8 cellular contexts compared by ENCODE assay signal in the genomic region with DNA sequence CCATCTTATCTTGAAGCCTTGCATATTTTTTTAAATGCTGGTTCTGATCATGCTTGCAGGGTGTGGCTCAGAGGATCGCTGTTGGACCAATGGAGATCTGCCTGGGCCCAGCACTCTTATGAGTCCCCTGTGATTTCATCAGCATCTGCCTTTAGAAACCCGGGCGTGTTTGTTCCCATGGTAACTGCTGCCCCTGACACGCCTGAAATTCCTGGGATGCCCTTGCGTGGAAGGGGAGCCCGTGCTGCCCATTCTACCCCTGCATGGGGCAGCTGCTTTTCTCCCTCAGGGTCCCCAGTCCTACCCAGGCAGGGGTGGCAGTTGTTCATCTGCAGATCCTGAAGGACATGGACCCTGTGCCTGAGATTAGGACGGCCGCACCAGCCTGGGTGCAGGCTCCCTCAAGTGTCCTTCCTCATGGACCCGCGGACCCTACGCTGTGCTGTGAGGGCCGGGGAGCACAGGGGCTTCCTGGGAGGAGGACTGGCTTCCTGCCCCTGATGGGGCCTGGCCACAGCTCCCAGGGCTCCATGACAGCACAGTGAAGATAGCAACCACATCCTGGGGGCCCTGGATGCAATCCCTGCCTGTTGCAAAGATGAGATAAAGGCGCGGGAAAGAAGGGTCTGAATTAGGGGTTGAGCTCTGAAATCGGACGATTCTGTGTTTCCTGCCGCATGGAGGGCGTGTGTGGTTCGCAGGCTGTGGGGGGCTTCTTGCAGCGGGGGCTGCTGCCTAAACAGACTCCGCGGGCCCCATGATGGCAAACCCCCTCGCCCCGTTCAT.
DNase-seq lines count a peak whose midpoint lies in the region; TF ChIP-seq lines count a peak whose summit lies in the region.
"Had no signal": no experiment of that assay in that cellular context is flagged by ENCODE, and none has a peak within 500 bp of the region (broad histone marks: within the 10 kb centered on the region; RNA-seq: fewer than 3 reads in every experiment).

No MANE protein-coding gene starts in this region.

- H3K4me1 ChIP-seq in SK-N-SH (ENCODE audit: control insufficient read depth in 1 of 2, insufficient read depth in 2 of 2, low read depth in 1 of 2, low read length in 1 of 2) (peaks cover 0 to 7% of the 10 kb centered on the region in 2 experiments; a peak in 1 of 4 replicates), neural progenitor cell (peaks cover 19% of the 10 kb centered on the region)
- H3K4me1 ChIP-seq: SJSA1 had no signal

- H3K4me3 ChIP-seq in H7 (ENCODE audit: insufficient read depth, low read depth, low read length) = peak overlapping the region; percentile 53
- H3K4me3 ChIP-seq in SK-N-SH (ENCODE audit: low read depth in 2 of 2, low read length in 1 of 2) = no peak overlapping the region; a peak in 1 of 4 replicates
- H3K4me3 ChIP-seq in neural progenitor cell = peak overlapping the region; percentile 58
- H3K4me3 ChIP-seq: SJSA1 had no signal

- H2AFZ ChIP-seq in SK-N-SH (ENCODE audit: low read depth) = no peak overlapping the region
- peak overlapping the region; percentile 91 for H2AFZ ChIP-seq in neural progenitor cell (replicated peaks)

- no peak for TF ChIP-seq RAD21 in SK-N-SH (IDR thresholded peaks at IDR 0.05; ENCODE audit: low read length)

- H3K79me2 ChIP-seq in SK-N-SH (ENCODE audit: insufficient read depth) (no peaks in the 10 kb centered on the region), neural progenitor cell (ENCODE audit: low read depth) (no peaks in the 10 kb centered on the region)

- WGBS in SK-N-SH (ENCODE audit: low lambda C conversion rate) = 76% methylated on average over 24 of the region's 24 CpGs

- no peak overlapping the region for H3K4me2 ChIP-seq in SK-N-SH
- peak overlapping the region; percentile 90 for H3K4me2 ChIP-seq in neural progenitor cell

- H4K20me1 ChIP-seq in SK-N-SH (ENCODE audit: insufficient read depth) (no peaks in the 10 kb centered on the region), neural progenitor cell (ENCODE audit: low read depth) (no peaks in the 10 kb centered on the region)

- H3K4me1 Mint-ChIP-seq in neural progenitor cell = peaks cover 35% of the 10 kb centered on the region

- H3K9me3 ChIP-seq in SK-N-SH (no peaks in the 10 kb centered on the region), neural progenitor cell (ENCODE audit: low read depth) (no peaks in the 10 kb centered on the region)
- H3K9me3 ChIP-seq: SJSA1 had no signal

- no peak overlapping the region for H3K27ac Mint-ChIP-seq in neural progenitor cell

- peak; percentile 68 for DNase-seq in H7
- peak; percentile 74 for DNase-seq in SK-N-SH
- DNase-seq in epithelial cell of prostate (ENCODE audit: low read depth, low spot score) = peak; percentile 20
- DNase-seq in neural progenitor cell (ENCODE audit: low spot score) = peak; percentile 58
- no peak for DNase-seq in HuH-7 (ENCODE audit: low spot score)
- no peak for DNase-seq in SHP77 (lab: John Stamatoyannopoulos, UW)
- no peak for DNase-seq in KG1 (lab: John Stamatoyannopoulos, UW)

- H3K36me3 Mint-ChIP-seq in neural progenitor cell = peaks cover 8% of the 10 kb centered on the region

- peaks cover 17% of the 10 kb centered on the region for H3K27me3 Mint-ChIP-seq in neural progenitor cell (ENCODE audit: insufficient read depth, low read depth)

- CTCF ChIA-PET in SK-N-SH (lab: Yijun Ruan, JAX) = interaction anchor here (0.6 to 1.1 kb wide), 5 partner anchors 8 to 839 kb away, joined by 3 to 4 read pairs (median 3); no protein-coding TSS in a partner anchor

- H3F3A ChIP-seq in SK-N-SH (replicated peaks; ENCODE audit: insufficient read depth) (no peaks in the 10 kb centered on the region), neural progenitor cell (ENCODE audit: low read depth) (no peaks in the 10 kb centered on the region)

- H3K36me3 ChIP-seq in H7 (replicated peaks; ENCODE audit: control insufficient read depth, insufficient read depth, low read length) (no peaks in the 10 kb centered on the region), SK-N-SH (replicated peaks in 1 of 2; ENCODE audit: control insufficient read depth in 1 of 2, insufficient read depth in 2 of 2, low read length in 1 of 2) (peaks cover 0 to 2% of the 10 kb centered on the region in 2 experiments), neural progenitor cell (no peaks in the 10 kb centered on the region)
- H3K36me3 ChIP-seq: SJSA1 had no signal

- H3K9ac ChIP-seq in SK-N-SH (no peak overlapping the region), neural progenitor cell (no peak overlapping the region)

- H3K27me3 ChIP-seq in H7 (ENCODE audit: control insufficient read depth, insufficient read depth, low read length) = peaks cover 11% of the 10 kb centered on the region; the same call in 1 of the 2 replicates
- H3K27me3 ChIP-seq in SK-N-SH (ENCODE audit: insufficient read depth) = no peaks in the 10 kb centered on the region
- H3K27me3 ChIP-seq in neural progenitor cell = peaks cover 6% of the 10 kb centered on the region
- H3K27me3 ChIP-seq: SJSA1 had no signal

- no peaks in the 10 kb centered on the region for H3K9me2 ChIP-seq in SK-N-SH

- H3K4me3 Mint-ChIP-seq in neural progenitor cell = peak overlapping the region; percentile 81

- H3K9me3 Mint-ChIP-seq in neural progenitor cell = peaks cover 3% of the 10 kb centered on the region

- H3K27ac ChIP-seq in SK-N-SH (ENCODE audit: low read depth in 2 of 2, low read length in 1 of 2) = no peak overlapping the region
- H3K27ac ChIP-seq in epithelial cell of prostate = no peak overlapping the region
- H3K27ac ChIP-seq in neural progenitor cell = no peak overlapping the region
- H3K27ac ChIP-seq: SJSA1 had no signal

- TF ChIP-seq CTCF in SK-N-SH (IDR thresholded peaks at IDR 0.05) = no peak
- no peak for TF ChIP-seq CTCF in neural progenitor cell (IDR thresholded peaks at IDR 0.05)

- TF ChIP-seq EP300 in SK-N-SH (IDR thresholded peaks at IDR 0.05; ENCODE audit: borderline replicate concordance in 1 of 2, low read depth in 1 of 2, low read length in 1 of 2) = no peak

- POLR2A ChIA-PET in SK-N-SH (lab: Yijun Ruan, JAX) = no interaction called here

TF ChIP-seq in SK-N-SH, 30 proteins besides CTCF, POLR2A, EP300 and RAD21:
- TF ChIP-seq YY1 (IDR thresholded peaks at IDR 0.05; ENCODE audit: low read depth) (no peak), FOXJ3 (CRISPR knock-in tag; IDR thresholded peaks at IDR 0.05) (0 out of 2 replicates have a peak, but pooled peaks have one; percentile 20), FOXM1 (IDR thresholded peaks at IDR 0.05; ENCODE audit: low read depth) (no peak), TEAD4 (IDR thresholded peaks at IDR 0.05; ENCODE audit: borderline replicate concordance, insufficient read depth) (no peak), MEF2A (IDR thresholded peaks at IDR 0.05; ENCODE audit: borderline replicate concordance, low read depth) (no peak), MXI1 (IDR thresholded peaks at IDR 0.05; ENCODE audit: low read depth, low read length) (no peak), GATA2 (CRISPR knock-in tag; IDR thresholded peaks at IDR 0.05) (peak; percentile 44; the same call in 1 of the 2 replicates)

Comparison
In these comparisons a context has a peak if more than half of its experiments do, and no peak if none do; other contexts are left out.
1. DNase-seq: peak in H7 (single experiment), SK-N-SH (single experiment), epithelial cell of prostate (single experiment) and neural progenitor cell (single experiment); none in HuH-7 (single experiment), SHP77 (0 of 2) and KG1 (single experiment).
2. H3K4me3 ChIP-seq: peak in H7 (single experiment) and neural progenitor cell (single experiment); none in SK-N-SH (0 of 2).